Comparison of ENCODE assay signal across 19 cellular contexts in the genomic region with DNA sequence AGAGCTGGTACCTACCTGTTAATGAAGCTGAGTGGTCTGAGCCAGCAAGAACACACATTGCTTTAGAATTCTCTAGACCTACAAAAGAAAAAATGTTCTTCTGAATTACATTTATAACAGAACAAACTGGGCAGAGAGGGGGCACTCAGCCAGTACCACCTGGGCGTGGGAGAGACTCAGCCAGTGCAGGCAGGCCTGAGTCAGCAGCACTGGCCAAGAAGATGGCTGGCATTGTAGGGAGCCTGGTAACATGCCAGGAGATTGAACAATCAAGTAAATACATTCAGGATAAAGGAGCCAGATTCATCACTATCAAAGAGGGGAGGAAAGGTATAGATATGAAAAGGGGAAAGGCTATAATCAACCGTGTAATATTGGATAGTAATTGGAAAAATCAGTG. TPM values are rescaled to one million over a fixed set of nuclear protein-coding genes. Genes with fewer than 3 reads are reported as not detected.
DNase-seq lines count a peak whose midpoint lies in the region; ATAC-seq, FAIRE-seq and TF ChIP-seq lines count a peak whose summit lies in the region.
"Had no signal": no experiment of that assay in that cellular context is flagged by ENCODE, and none has a peak within 500 bp of the region (broad histone marks: within the 10 kb centered on the region; RNA-seq: fewer than 3 reads in every experiment).

No MANE protein-coding gene starts in this region.

- CTCF ChIA-PET in mammary epithelial cell (lab: Charles Lee; ENCODE audit: low non-redundant PET), result no interaction called here

- H3K27me3 ChIP-seq in mammary epithelial cell (ENCODE audit: insufficient read depth, low read length), result no peaks in the 10 kb centered on the region
- H3K27me3 ChIP-seq: brain microvascular endothelial cell, gastrocnemius medialis, left lung had no signal

- TF ChIP-seq POLR2A in GM12892 (IDR thresholded peaks at IDR 0.05; ENCODE audit: low read depth, low read length), result no peak

- H3K4me3 ChIP-seq in mammary epithelial cell (replicated peaks in 1 of 3; ENCODE audit: insufficient read depth in 1 of 3, low read depth in 2 of 3, low read length in 3 of 3), result no peak overlapping the region
- H3K4me3 ChIP-seq: gastrocnemius medialis, left lung, SK-N-MC had no signal

- dilution Hi-C loops in mammary epithelial cell (cut with HindIII; ENCODE audit: low sequenced_read_pairs), result no loop called here

- H4K20me1 ChIP-seq in mammary epithelial cell (ENCODE audit: insufficient read depth, low read length), result no peaks in the 10 kb centered on the region

- H3K27ac ChIP-seq in mammary epithelial cell (ENCODE audit: insufficient read depth, low read depth, low read length), result no peak overlapping the region
- H3K27ac ChIP-seq: brain microvascular endothelial cell, gastrocnemius medialis, KMS-11, left lung, SK-N-MC had no signal

- H3K9ac ChIP-seq in mammary epithelial cell (ENCODE audit: insufficient read depth, low read length), result no peak overlapping the region
- H3K9ac ChIP-seq: KMS-11 had no signal

- no peaks in the 10 kb centered on the region for H3K79me2 ChIP-seq in mammary epithelial cell (ENCODE audit: insufficient read depth, low read length)

- no peaks in the 10 kb centered on the region for H3K36me3 ChIP-seq in mammary epithelial cell (ENCODE audit: insufficient read depth, low read length)
- H3K36me3 ChIP-seq: brain microvascular endothelial cell had no signal

- WGBS in mammary epithelial cell (ENCODE audit: low coverage, missing lambda C conversion rate), result 0% methylated on average over 1 of the region's 2 CpGs

- peaks cover 9% of the 10 kb centered on the region for H3K4me1 ChIP-seq in mammary epithelial cell (ENCODE audit: insufficient read depth, low read length)
- H3K4me1 ChIP-seq: left lung had no signal

- H2AFZ ChIP-seq in mammary epithelial cell (ENCODE audit: low read depth, low read length), result no peak overlapping the region

- no peak for ATAC-seq in GM19467 (IDR thresholded peaks at IDR 0.05; ENCODE audit: unreplicated experiment)
- ATAC-seq: activated CD8-positive, alpha-beta T cell treated with anti-CD3 and anti-CD28 coated beads, Interleukin-2, amount 10 ng/mL, durations not matched to agents 7 days and 5 days; gastrocnemius medialis; left lung had no signal

- intact Hi-C loops in mammary epithelial cell (cut with micrococcal nuclease), result loop anchor here (1.0 to 10.0 kb wide), 2 partner anchors 113 to 212 kb away; a partner anchor contains a TSS

- no peaks in the 10 kb centered on the region for H3K9me3 ChIP-seq in mammary epithelial cell (replicated peaks; ENCODE audit: insufficient read depth, low read length)
- H3K9me3 ChIP-seq: gastrocnemius medialis, left lung had no signal

- FAIRE-seq in GM12892 (lab: Jason Lieb, UNC), result peak; percentile 42
- FAIRE-seq: GM12891 had no signal

- DNase-seq in GM12892 (ENCODE audit: insufficient read length) (no peak), NCI-H2196 treated with DMSO at 0.1 percent for 48 hours (lab: John Stamatoyannopoulos, UW; ENCODE audit: unreplicated experiment) (peak; percentile 17), mammary epithelial cell (peak; percentile 66), occipital lobe (lab: John Stamatoyannopoulos, UW) (peak; percentile 40), SK-N-DZ (ENCODE audit: low spot score) (no peak), RKO (ENCODE audit: low spot score) (no peak)
- DNase-seq in stimulated activated CD8-positive, alpha-beta memory T cell treated with anti-CD3 and anti-CD28 coated beads, Interleukin-4, amount 100 ng/mL, for 48 hours, result no peak
- DNase-seq: activated B cell treated with CpG ODN at 0.5 μM for 24 hours; activated CD8-positive, alpha-beta T cell treated with anti-CD3 and anti-CD28 coated beads, Interleukin-2, amount 10 ng/mL, durations not matched to agents 7 days and 5 days; brain microvascular endothelial cell; CD4-positive, CD25-positive, alpha-beta regulatory T cell; gastrocnemius medialis; left lung; NCI-H1048; NCI-H82 had no signal

- no peak overlapping the region for H3K4me2 ChIP-seq in mammary epithelial cell (ENCODE audit: insufficient read depth, low read depth, low read length)
- H3K4me2 ChIP-seq: KMS-11 had no signal

- in situ Hi-C loops in mammary epithelial cell (cut with MboI; ENCODE audit: low sequenced_read_pairs in 2 of 2), result no loop called here

- no peak for TF ChIP-seq CTCF in mammary epithelial cell (conservative IDR thresholded peaks at IDR 0.05 in 1 of 2, IDR thresholded peaks at IDR 0.05 in 1 of 2; ENCODE audit: extremely low read depth in 1 of 2, insufficient read depth in 1 of 2, low read depth in 1 of 2, low read length in 2 of 2)

- no TSS peak for BruUV-seq in mammary epithelial cell (replicated peaks; lab: Mats Ljungman, UMichigan)

RNA-seq across cellular contexts. Expression of a gene that starts 19.9 kb away (rescaled TPM):
- polyA plus RNA-seq in GM12892 (2012; ENCODE audit: missing spikeins), result 39.2 TPM
- 10 to 100 TPM; 23.3 to 30.8 TPM for total RNA-seq in mammary epithelial cell
- 23.0 TPM for polyA plus RNA-seq in mammary epithelial cell
- polyA minus RNA-seq in mammary epithelial cell, result 64.5 TPM
- 45.5 TPM for total RNA-seq in occipital lobe
- polyA plus RNA-seq in SK-N-DZ (2014; cell fraction: cytosol; rRNA removed), result 51.5 and 53.6 TPM in 2 replicates
- polyA plus RNA-seq in SK-N-DZ (2014; cell fraction: nucleus; rRNA removed), result 36.0 and 39.5 TPM in 2 replicates

RNA-seq across cellular contexts. Expression of a gene that starts 53.2 kb away (rescaled TPM):
- polyA plus RNA-seq in GM12892 (2012; ENCODE audit: missing spikeins), result 0.40 TPM
- total RNA-seq in mammary epithelial cell, result under 1 TPM; 0.17 to 0.24 TPM
- polyA plus RNA-seq in mammary epithelial cell, result 0.26 TPM
- polyA minus RNA-seq in mammary epithelial cell, result not detected
- 0.47 TPM for total RNA-seq in occipital lobe
- polyA plus RNA-seq in SK-N-DZ (2014; cell fraction: cytosol; rRNA removed), result 0.22 and 0.42 TPM in 2 replicates
- 2.9 and 3.1 TPM in 2 replicates for polyA plus RNA-seq in SK-N-DZ (2014; cell fraction: nucleus; rRNA removed)

Comparison
In these comparisons a context has a peak if more than half of its experiments do, and no peak if none do; other contexts are left out.
1. DNase-seq: peak in NCI-H2196 treated with DMSO at 0.1 percent for 48 hours (single experiment), mammary epithelial cell (single experiment) and occipital lobe (single experiment); none in GM12892 (single experiment), SK-N-DZ (single experiment), stimulated activated CD8-positive, alpha-beta memory T cell treated with anti-CD3 and anti-CD28 coated beads, Interleukin-4, amount 100 ng/mL, for 48 hours (single experiment) and RKO (single experiment).